Comparison of ENCODE assay signal across 32 cellular contexts in genomic region chr2:16687222-16687621, GRCh38. TPM values are rescaled to one million over a fixed set of nuclear protein-coding genes. Genes with fewer than 3 reads are reported as not detected.
"Had no signal": no experiment of that assay in that cellular context is flagged by ENCODE, and none has a peak within 500 bp of the region (broad histone marks: within the 10 kb centered on the region; RNA-seq: fewer than 3 reads in every experiment).

No MANE protein-coding gene starts in this region.

- DNase-seq: activated CD4-positive, alpha-beta memory T cell treated with anti-CD3 and anti-CD28 coated beads, Interleukin-2, amount 10 ng/mL, durations not matched to agents 7 days and 5 days; activated CD4-positive, alpha-beta T cell treated with anti-CD3 and anti-CD28 coated beads for 1 hour; activated CD4-positive, alpha-beta T cell treated with anti-CD3 and anti-CD28 coated beads for 48 hours; activated CD4-positive, CD25-positive, alpha-beta regulatory T cell; activated CD8-positive, alpha-beta memory T cell treated with anti-CD3 and anti-CD28 coated beads for 24 hours; activated CD8-positive, alpha-beta memory T cell treated with anti-CD3 and anti-CD28 coated beads, Interleukin-2, amount 10 ng/mL, durations not matched to agents 7 days and 5 days; activated CD8-positive, alpha-beta memory T cell treated with anti-CD3 and anti-CD28 coated beads, Interleukin-2, amount 50 U/mL, for 48 hours; activated effector memory CD4-positive, alpha-beta T cell treated with Interleukin-2 at 50 U/mL for 16 hours; activated naive CD4-positive, alpha-beta T cell treated with anti-CD3 and anti-CD28 coated beads, Interleukin-2, amount 10 ng/mL, durations not matched to agents 7 days and 5 days; activated naive CD8-positive, alpha-beta T cell treated with anti-CD3 and anti-CD28 coated beads, Interleukin-2, amount 50 U/mL, for 24 hours; activated T-cell treated with anti-CD3 and anti-CD28 coated beads, Interleukin-2, amount 50 U/mL, for 48 hours; anterior cingulate cortex; Kasumi-1; KG1; MG63; NCI-H1048; NCI-H1105 treated with DMSO at 0.1 percent for 48 hours; NCI-H1436 treated with DMSO at 0.1 percent for 48 hours; NCI-H1694 treated with DMSO at 0.1 percent for 48 hours; NCI-H2029; NCI-H345; NCI-H524 treated with DMSO at 0.1 percent for 48 hours; NCI-H748 treated with DMSO at 0.1 percent for 48 hours; NK-92 treated with Interleukin-12 subunit alpha and Interleukin-12 subunit beta, amount 100 ng/mL, for 24 hours; PC-3; RPMI8226; T1000; WERI-Rb-1 had no signal

- H3K4me1 ChIP-seq: Peyer's patch had no signal

- H3K36me3 Mint-ChIP-seq: activated CD8-positive, alpha-beta memory T cell treated with anti-CD3 and anti-CD28 coated beads, Interleukin-2, amount 10 ng/mL, durations not matched to agents 7 days and 5 days; activated naive CD4-positive, alpha-beta T cell treated with anti-CD3 and anti-CD28 coated beads, Interleukin-2, amount 10 ng/mL, durations not matched to agents 7 days and 5 days; activated naive CD8-positive, alpha-beta T cell; brain had no signal

- H3K27me3 Mint-ChIP-seq: activated CD4-positive, alpha-beta memory T cell treated with anti-CD3 and anti-CD28 coated beads, Interleukin-2, amount 10 ng/mL, durations not matched to agents 7 days and 5 days; activated CD8-positive, alpha-beta memory T cell treated with anti-CD3 and anti-CD28 coated beads, Interleukin-2, amount 10 ng/mL, durations not matched to agents 7 days and 5 days had no signal

- H3K36me3 ChIP-seq: MG63, Peyer's patch, WERI-Rb-1 had no signal

- H3K4me3 ChIP-seq: MG63, Peyer's patch had no signal

- H3K4me3 Mint-ChIP-seq: activated CD4-positive, alpha-beta memory T cell treated with anti-CD3 and anti-CD28 coated beads, Interleukin-2, amount 10 ng/mL, durations not matched to agents 7 days and 5 days; activated CD8-positive, alpha-beta memory T cell treated with anti-CD3 and anti-CD28 coated beads, Interleukin-2, amount 10 ng/mL, durations not matched to agents 7 days and 5 days; activated naive CD4-positive, alpha-beta T cell treated with anti-CD3 and anti-CD28 coated beads, Interleukin-2, amount 10 ng/mL, durations not matched to agents 7 days and 5 days; activated naive CD8-positive, alpha-beta T cell; activated naive CD8-positive, alpha-beta T cell treated with anti-CD3 and anti-CD28 coated beads, Interleukin-2, amount 50 U/mL, for 24 hours; brain had no signal

- H3K4me1 Mint-ChIP-seq: activated CD4-positive, alpha-beta memory T cell treated with anti-CD3 and anti-CD28 coated beads, Interleukin-2, amount 10 ng/mL, durations not matched to agents 7 days and 5 days; activated CD8-positive, alpha-beta memory T cell treated with anti-CD3 and anti-CD28 coated beads, Interleukin-2, amount 10 ng/mL, durations not matched to agents 7 days and 5 days; activated naive CD4-positive, alpha-beta T cell treated with anti-CD3 and anti-CD28 coated beads, Interleukin-2, amount 10 ng/mL, durations not matched to agents 7 days and 5 days; brain had no signal

- H3K9me3 Mint-ChIP-seq: activated CD4-positive, alpha-beta memory T cell treated with anti-CD3 and anti-CD28 coated beads, Interleukin-2, amount 10 ng/mL, durations not matched to agents 7 days and 5 days; activated naive CD4-positive, alpha-beta T cell treated with anti-CD3 and anti-CD28 coated beads, Interleukin-2, amount 10 ng/mL, durations not matched to agents 7 days and 5 days; activated naive CD8-positive, alpha-beta T cell treated with anti-CD3 and anti-CD28 coated beads, Interleukin-2, amount 50 U/mL, for 24 hours had no signal

- ATAC-seq: activated CD8-positive, alpha-beta memory T cell treated with anti-CD3 and anti-CD28 coated beads, Interleukin-2, amount 10 ng/mL, durations not matched to agents 7 days and 5 days; activated naive CD8-positive, alpha-beta T cell treated with anti-CD3 and anti-CD28 coated beads, Interleukin-2, amount 50 U/mL, for 24 hours; PC-3 had no signal

- H3K27ac ChIP-seq: Peyer's patch, WERI-Rb-1 had no signal

- H3K27me3 ChIP-seq: MG63, Peyer's patch had no signal

- H3K27ac Mint-ChIP-seq: activated CD4-positive, alpha-beta memory T cell treated with anti-CD3 and anti-CD28 coated beads, Interleukin-2, amount 10 ng/mL, durations not matched to agents 7 days and 5 days; activated CD8-positive, alpha-beta memory T cell treated with anti-CD3 and anti-CD28 coated beads, Interleukin-2, amount 10 ng/mL, durations not matched to agents 7 days and 5 days; activated naive CD4-positive, alpha-beta T cell treated with anti-CD3 and anti-CD28 coated beads, Interleukin-2, amount 10 ng/mL, durations not matched to agents 7 days and 5 days; activated naive CD8-positive, alpha-beta T cell; activated naive CD8-positive, alpha-beta T cell treated with anti-CD3 and anti-CD28 coated beads, Interleukin-2, amount 50 U/mL, for 24 hours; brain had no signal

- H3K9me3 ChIP-seq: MG63, Peyer's patch had no signal

RNA-seq across cellular contexts. Expression of gene CYRIA, which starts 21.6 kb away (rescaled TPM):
- total RNA-seq: NCI-H460 had no signal
